Comparison of ENCODE assay signal across 13 cellular contexts in the genomic region with DNA sequence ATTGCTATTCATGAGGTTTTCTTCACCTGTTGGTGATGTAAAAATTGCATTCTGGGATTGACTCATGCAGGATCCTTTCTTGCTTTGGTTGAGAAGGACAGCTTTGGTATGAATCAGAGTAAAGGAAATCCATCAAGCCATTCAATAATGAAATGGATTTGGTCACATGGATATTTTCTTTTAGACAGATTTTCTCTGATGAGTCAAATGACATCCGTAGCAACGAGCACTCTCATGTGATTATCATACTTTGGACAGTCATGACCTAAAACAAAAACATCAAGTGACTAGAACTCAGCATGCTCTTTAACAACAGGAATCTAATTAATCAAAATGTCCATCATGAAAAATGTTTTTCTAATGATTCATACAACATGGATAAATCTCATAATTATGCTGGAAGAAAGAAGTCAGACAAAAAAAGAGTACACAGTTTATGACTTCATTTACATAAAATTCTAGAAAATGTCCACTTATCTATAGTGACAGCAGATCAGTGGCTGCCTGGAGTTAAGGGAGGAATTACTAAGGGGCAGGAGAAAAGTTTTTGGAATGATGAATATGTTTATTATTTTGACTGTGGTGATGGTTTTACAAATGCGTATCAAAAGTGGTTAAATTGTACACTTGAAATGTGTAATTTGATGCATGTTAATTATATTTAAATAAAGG. TPM values are rescaled to one million over a fixed set of nuclear protein-coding genes. Genes with fewer than 3 reads are reported as not detected.
DNase-seq lines count a peak whose midpoint lies in the region; ATAC-seq, FAIRE-seq and TF ChIP-seq lines count a peak whose summit lies in the region.
"Had no signal": no experiment of that assay in that cellular context is flagged by ENCODE, and none has a peak within 500 bp of the region (broad histone marks: within the 10 kb centered on the region; RNA-seq: fewer than 3 reads in every experiment).

No MANE protein-coding gene starts in this region.

- no peak overlapping the region for H2AFZ ChIP-seq in HepG2 (ENCODE audit: low read length)

- H3K4me3 ChIP-seq in thyroid gland (replicated peaks in 1 of 3) (no peak overlapping the region), HepG2 (replicated peaks in 1 of 3; ENCODE audit: insufficient read depth in 1 of 3, low read depth in 2 of 3, low read length in 3 of 3) (no peak overlapping the region)
- H3K4me3 ChIP-seq: BLaER1 treated with 17β-estradiol and CSF1 and Interleukin-3, amounts not matched to agents 10 nM and 100 nM had no signal

- TF ChIP-seq EP300 in HepG2 (IDR thresholded peaks at IDR 0.05; ENCODE audit: low read depth in 2 of 2, low read length in 2 of 2) (no peak), HepG2 (CRISPR knock-in tag; IDR thresholded peaks at IDR 0.05; ENCODE audit: borderline replicate concordance) (no peak)

- H3K9me3 ChIP-seq in thyroid gland (no peaks in the 10 kb centered on the region), HepG2 (ENCODE audit: low read length) (no peaks in the 10 kb centered on the region)
- H3K9me3 ChIP-seq: BLaER1 treated with 17β-estradiol and CSF1 and Interleukin-3, amounts not matched to agents 10 nM and 100 nM had no signal

- POLR2A ChIA-PET in HepG2 (lab: Yijun Ruan, JAX), result no interaction called here

- H3K27ac Mint-ChIP-seq in activated naive CD4-positive, alpha-beta T cell treated with anti-CD3 and anti-CD28 coated beads, Interleukin-2, amount 50 U/mL, for 72 hours, result peak overlapping the region in 1 of 2 donors; percentile 81
- no peak overlapping the region for H3K27ac Mint-ChIP-seq in activated naive CD4-positive, alpha-beta T cell treated with anti-CD3 and anti-CD28 coated beads, Interleukin-2, amount 10 ng/mL, durations not matched to agents 7 days and 5 days
- peak overlapping the region; percentile 13 for H3K27ac Mint-ChIP-seq in activated naive CD8-positive, alpha-beta T cell treated with anti-CD3 and anti-CD28 coated beads for 36 hours

- no peaks in the 10 kb centered on the region for H3K27me3 Mint-ChIP-seq in activated naive CD4-positive, alpha-beta T cell treated with anti-CD3 and anti-CD28 coated beads, Interleukin-2, amount 10 ng/mL, durations not matched to agents 7 days and 5 days
- no peaks in the 10 kb centered on the region for H3K27me3 Mint-ChIP-seq in activated naive CD8-positive, alpha-beta T cell treated with anti-CD3 and anti-CD28 coated beads for 36 hours

- TF ChIP-seq RAD21 in HepG2 (CRISPR knock-in tag; IDR thresholded peaks at IDR 0.05), result no peak

- peaks cover 3% of the 10 kb centered on the region for H3K79me2 ChIP-seq in HepG2 (ENCODE audit: insufficient read depth, low read length)

- H3K36me3 Mint-ChIP-seq in activated naive CD4-positive, alpha-beta T cell treated with anti-CD3 and anti-CD28 coated beads, Interleukin-2, amount 50 U/mL, for 72 hours, result peaks cover 0 to 5% of the 10 kb centered on the region in 2 donors
- H3K36me3 Mint-ChIP-seq in activated naive CD4-positive, alpha-beta T cell treated with anti-CD3 and anti-CD28 coated beads, Interleukin-2, amount 10 ng/mL, durations not matched to agents 7 days and 5 days, result peaks cover 32% of the 10 kb centered on the region
- peaks cover 20% of the 10 kb centered on the region for H3K36me3 Mint-ChIP-seq in activated naive CD8-positive, alpha-beta T cell treated with anti-CD3 and anti-CD28 coated beads for 36 hours

- CTCF ChIA-PET in activated naive CD4-positive, alpha-beta T cell treated with anti-CD3 and anti-CD28 coated beads, Interleukin-2, amount 10 ng/mL, durations not matched to agents 7 days and 5 days (lab: Charles Lee), result no interaction called here
- CTCF ChIA-PET in HepG2 (lab: Yijun Ruan, JAX; ENCODE audit: low intra/inter-chr PET ratio, low total read pairs), result no interaction called here

- peaks cover 17 to 48% of the 10 kb centered on the region in 2 donors for H3K4me1 ChIP-seq in thyroid gland
- H3K4me1 ChIP-seq in HepG2 (ENCODE audit: insufficient read depth, low read length), result peaks cover 8% of the 10 kb centered on the region; the same call in 1 of the 2 replicates

- H3K27me3 ChIP-seq in thyroid gland (no peaks in the 10 kb centered on the region), HepG2 (ENCODE audit: control insufficient read depth in 1 of 2, insufficient read depth in 2 of 2, low read length in 2 of 2) (no peaks in the 10 kb centered on the region)
- H3K27me3 ChIP-seq: BLaER1 treated with 17β-estradiol and CSF1 and Interleukin-3, amounts not matched to agents 10 nM and 100 nM had no signal

- peak; percentile 71 to 76 for ATAC-seq in activated naive CD4-positive, alpha-beta T cell treated with anti-CD3 and anti-CD28 coated beads, Interleukin-2, amount 50 U/mL, for 72 hours
- ATAC-seq in HepG2 (no peak), HG02884 (IDR thresholded peaks at IDR 0.05; ENCODE audit: unreplicated experiment) (no peak)

- TF ChIP-seq POLR2A in thyroid gland (IDR thresholded peaks at IDR 0.05), result no peak
- no peak for TF ChIP-seq POLR2A in HepG2 (IDR thresholded peaks at IDR 0.05; ENCODE audit: insufficient read depth in 1 of 2, low read depth in 2 of 2, low read length in 2 of 2)

- no peaks in the 10 kb centered on the region for H3K9me3 Mint-ChIP-seq in activated naive CD4-positive, alpha-beta T cell treated with anti-CD3 and anti-CD28 coated beads, Interleukin-2, amount 50 U/mL, for 72 hours
- no peaks in the 10 kb centered on the region for H3K9me3 Mint-ChIP-seq in activated naive CD4-positive, alpha-beta T cell treated with anti-CD3 and anti-CD28 coated beads, Interleukin-2, amount 10 ng/mL, durations not matched to agents 7 days and 5 days
- no peaks in the 10 kb centered on the region for H3K9me3 Mint-ChIP-seq in activated naive CD8-positive, alpha-beta T cell treated with anti-CD3 and anti-CD28 coated beads for 36 hours

- H3K9ac ChIP-seq in HepG2 (ENCODE audit: insufficient read depth, low read depth, low read length), result no peak overlapping the region
- H3K9ac ChIP-seq: BLaER1 treated with 17β-estradiol and CSF1 and Interleukin-3, amounts not matched to agents 10 nM and 100 nM had no signal

- no peak for TF ChIP-seq CTCF in thyroid gland (IDR thresholded peaks at IDR 0.05)
- TF ChIP-seq CTCF in HepG2 (CRISPR knock-in tag; IDR thresholded peaks at IDR 0.05), result no peak

- H3K4me1 Mint-ChIP-seq in activated naive CD4-positive, alpha-beta T cell treated with anti-CD3 and anti-CD28 coated beads, Interleukin-2, amount 10 ng/mL, durations not matched to agents 7 days and 5 days, result peaks cover 44% of the 10 kb centered on the region
- H3K4me1 Mint-ChIP-seq in activated naive CD8-positive, alpha-beta T cell treated with anti-CD3 and anti-CD28 coated beads for 36 hours, result peaks cover 28% of the 10 kb centered on the region

- no peak overlapping the region for H3K4me2 ChIP-seq in HepG2 (ENCODE audit: low read depth, low read length)

- in situ Hi-C loops in HepG2 (cut with HindIII; ENCODE audit: extremely low pct_ligation_motif_present, low pct_unique_long_range_greater_than_20kb), result no loop called here

- H4K20me1 ChIP-seq in HepG2 (ENCODE audit: insufficient read depth, low read length), result no peaks in the 10 kb centered on the region

- peak overlapping the region in 2 of 3 donors; percentile 33 to 60 for H3K27ac ChIP-seq in thyroid gland
- no peak overlapping the region for H3K27ac ChIP-seq in HepG2 (ENCODE audit: extremely low read length, insufficient read depth, low read length)
- H3K27ac ChIP-seq: BLaER1 treated with 17β-estradiol and CSF1 and Interleukin-3, amounts not matched to agents 10 nM and 100 nM had no signal

- intact Hi-C loops in thyroid gland (cut with DNase I), result no loop called here
- intact Hi-C loops in HepG2 (cut with micrococcal nuclease; ENCODE audit: unreplicated experiment), result no loop called here

- H3K36me3 ChIP-seq in thyroid gland (no peaks in the 10 kb centered on the region), HepG2 (replicated peaks in 1 of 2; ENCODE audit: control insufficient read depth in 1 of 2, insufficient read depth in 2 of 2, low read length in 2 of 2) (peaks cover 3 to 7% of the 10 kb centered on the region in 2 experiments; a peak in 2 of 5 replicates)

- no peak for FAIRE-seq in HepG2 (lab: Jason Lieb, UNC)
- FAIRE-seq: H1 had no signal

- no TSS peak for BruUV-seq in HepG2 (replicated peaks; lab: Mats Ljungman, UMichigan)

- 77 to 86% methylated on average over 3 of the region's 3 CpGs for WGBS in thyroid gland, 2 donors
- WGBS in HepG2 (ENCODE audit: low lambda C conversion rate), result 95% methylated on average over 3 of the region's 3 CpGs

- H3K4me3 Mint-ChIP-seq in activated naive CD4-positive, alpha-beta T cell treated with anti-CD3 and anti-CD28 coated beads, Interleukin-2, amount 10 ng/mL, durations not matched to agents 7 days and 5 days, result no peak overlapping the region
- H3K4me3 Mint-ChIP-seq in activated naive CD8-positive, alpha-beta T cell treated with anti-CD3 and anti-CD28 coated beads for 36 hours, result no peak overlapping the region

- no peak for DNase-seq in activated naive CD4-positive, alpha-beta T cell treated with anti-CD3 and anti-CD28 coated beads, Interleukin-2, amount 50 U/mL, for 72 hours (ENCODE audit: low spot score in 2 of 2)
- no peak for DNase-seq in activated naive CD4-positive, alpha-beta T cell treated with anti-CD3 and anti-CD28 coated beads, Interleukin-2, amount 10 ng/mL, durations not matched to agents 7 days and 5 days
- no peak for DNase-seq in activated naive CD8-positive, alpha-beta T cell treated with anti-CD3 and anti-CD28 coated beads for 36 hours
- DNase-seq in foreskin melanocyte (peak; percentile 98), thyroid gland (no peak), HepG2 (ENCODE audit: low spot score) (no peak), DMS53 (lab: John Stamatoyannopoulos, UW) (no peak)
- DNase-seq: aorta, NCI-H774, T-helper 9 cell had no signal

RNA-seq across cellular contexts. Expression of a gene that starts 30.7 kb away (rescaled TPM):
- total RNA-seq in activated naive CD4-positive, alpha-beta T cell treated with anti-CD3 and anti-CD28 coated beads, Interleukin-2, amount 50 U/mL, for 72 hours, result 10 to 100 TPM; 11.2 to 21.8 TPM
- 10 to 100 TPM; 21.2 to 24.6 TPM for total RNA-seq in activated naive CD8-positive, alpha-beta T cell treated with anti-CD3 and anti-CD28 coated beads for 36 hours
- total RNA-seq in thyroid gland (10 to 100 TPM; 71.7 to 89.6 (median 79.7) TPM), HepG2 (2016; rRNA removed; fragmentation: Illumina TruSeq; extraction: Trizol) (21.0 and 32.4 TPM in 2 replicates)
- 7.5 and 7.9 TPM in 2 replicates for total RNA-seq in HepG2 (2016; cell fraction: cytosol; rRNA removed; fragmentation: Illumina TruSeq; extraction: Trizol; ENCODE audit: low read depth)
- 19.5 and 29.4 TPM in 2 replicates for total RNA-seq in HepG2 (2016; cell fraction: insoluble cytoplasmic fraction; rRNA removed; fragmentation: Illumina TruSeq; extraction: Trizol)
- 30.0 and 33.2 TPM in 2 replicates for total RNA-seq in HepG2 (2016; cell fraction: membrane; rRNA removed; fragmentation: Illumina TruSeq; extraction: Trizol)
- 26.8 and 28.3 TPM in 2 replicates for total RNA-seq in HepG2 (2016; cell fraction: nucleus; rRNA removed; fragmentation: Illumina TruSeq; extraction: Trizol)
- polyA plus RNA-seq in HepG2 (2011; rRNA removed), result 7.7 and 8.9 TPM in 2 replicates
- polyA plus RNA-seq in HepG2 (2011; cell fraction: cytosol; rRNA removed), result 4.1 and 6.4 TPM in 2 replicates
- 9.3 and 10.7 TPM in 2 replicates for polyA plus RNA-seq in HepG2 (2011; cell fraction: nucleus; rRNA removed)
- 7.2 and 8.6 TPM in 2 replicates for polyA plus RNA-seq in HepG2 (2012)
- 3.4 and 4.8 TPM in 2 replicates for polyA plus RNA-seq in HepG2 (2016; cell fraction: cytosol; fragmentation: Illumina TruSeq; extraction: Trizol; ENCODE audit: low read depth)
- 15.6 and 16.6 TPM in 2 replicates for polyA plus RNA-seq in HepG2 (2016; cell fraction: insoluble cytoplasmic fraction; fragmentation: Illumina TruSeq; extraction: Trizol; ENCODE audit: low read depth)
- 11.2 and 11.7 TPM in 2 replicates for polyA plus RNA-seq in HepG2 (2016; cell fraction: membrane; fragmentation: Illumina TruSeq; extraction: Trizol; ENCODE audit: low read depth)
- 16.4 and 17.3 TPM in 2 replicates for polyA plus RNA-seq in HepG2 (2016; cell fraction: nucleus; fragmentation: Illumina TruSeq; extraction: Trizol; ENCODE audit: insufficient read depth, low read depth)
- polyA minus RNA-seq in HepG2 (2011; rRNA and poly(A)+ RNA removed; ENCODE audit: low replicate concordance), result 11.7 and 20.5 TPM in 2 replicates
- 8.0 and 9.8 TPM in 2 replicates for polyA minus RNA-seq in HepG2 (2011; cell fraction: cytosol; rRNA and poly(A)+ RNA removed)
- 45.7 and 50.8 TPM in 2 replicates for polyA minus RNA-seq in HepG2 (2011; cell fraction: nucleus; rRNA and poly(A)+ RNA removed)

RNA-seq across cellular contexts. Expression of a gene that starts 31.0 kb away (rescaled TPM):
- total RNA-seq in activated naive CD4-positive, alpha-beta T cell treated with anti-CD3 and anti-CD28 coated beads, Interleukin-2, amount 50 U/mL, for 72 hours, result 10 to 100 TPM; 12.6 to 21.2 TPM
- total RNA-seq in activated naive CD8-positive, alpha-beta T cell treated with anti-CD3 and anti-CD28 coated beads for 36 hours, result 10 to 100 TPM; 22.4 to 23.2 TPM
- total RNA-seq in thyroid gland (10 to 100 TPM; 25.6 to 41.9 (median 31.4) TPM), HepG2 (2016; rRNA removed; fragmentation: Illumina TruSeq; extraction: Trizol) (66.6 and 73.8 TPM in 2 replicates)
- total RNA-seq in HepG2 (2016; cell fraction: cytosol; rRNA removed; fragmentation: Illumina TruSeq; extraction: Trizol; ENCODE audit: low read depth), result 155 and 168 TPM in 2 replicates
- total RNA-seq in HepG2 (2016; cell fraction: insoluble cytoplasmic fraction; rRNA removed; fragmentation: Illumina TruSeq; extraction: Trizol), result 65.4 and 69.5 TPM in 2 replicates
- total RNA-seq in HepG2 (2016; cell fraction: membrane; rRNA removed; fragmentation: Illumina TruSeq; extraction: Trizol), result 248 and 275 TPM in 2 replicates
- 48.5 and 52.0 TPM in 2 replicates for total RNA-seq in HepG2 (2016; cell fraction: nucleus; rRNA removed; fragmentation: Illumina TruSeq; extraction: Trizol)
- polyA plus RNA-seq in HepG2 (2011; rRNA removed), result 28.6 and 34.1 TPM in 2 replicates
- 14.8 and 23.2 TPM in 2 replicates for polyA plus RNA-seq in HepG2 (2011; cell fraction: cytosol; rRNA removed)
- polyA plus RNA-seq in HepG2 (2011; cell fraction: nucleus; rRNA removed), result 14.3 and 19.5 TPM in 2 replicates
- polyA plus RNA-seq in HepG2 (2012), result 28.1 and 39.7 TPM in 2 replicates
- 187 and 197 TPM in 2 replicates for polyA plus RNA-seq in HepG2 (2016; cell fraction: cytosol; fragmentation: Illumina TruSeq; extraction: Trizol; ENCODE audit: low read depth)
- polyA plus RNA-seq in HepG2 (2016; cell fraction: insoluble cytoplasmic fraction; fragmentation: Illumina TruSeq; extraction: Trizol; ENCODE audit: low read depth), result 78.3 and 87.0 TPM in 2 replicates
- 257 and 275 TPM in 2 replicates for polyA plus RNA-seq in HepG2 (2016; cell fraction: membrane; fragmentation: Illumina TruSeq; extraction: Trizol; ENCODE audit: low read depth)
- polyA plus RNA-seq in HepG2 (2016; cell fraction: nucleus; fragmentation: Illumina TruSeq; extraction: Trizol; ENCODE audit: insufficient read depth, low read depth), result 78.8 and 84.3 TPM in 2 replicates
- 6.0 and 24.6 TPM in 2 replicates for polyA minus RNA-seq in HepG2 (2011; rRNA and poly(A)+ RNA removed; ENCODE audit: low replicate concordance)
- 13.8 and 19.3 TPM in 2 replicates for polyA minus RNA-seq in HepG2 (2011; cell fraction: cytosol; rRNA and poly(A)+ RNA removed)
- polyA minus RNA-seq in HepG2 (2011; cell fraction: nucleus; rRNA and poly(A)+ RNA removed), result 24.5 and 27.1 TPM in 2 replicates

Comparison
In these comparisons a context has a peak if more than half of its experiments do, and no peak if none do; other contexts are left out.
1. ATAC-seq: peak in activated naive CD4-positive, alpha-beta T cell treated with anti-CD3 and anti-CD28 coated beads, Interleukin-2, amount 50 U/mL, for 72 hours (2 of 2); none in HepG2 (single experiment) and HG02884 (single experiment).